1 cellular context compared by ENCODE assay signal in genomic region chr12:123762715-123763052, GRCh38.
TF ChIP-seq lines count a peak whose summit lies in the region.

No MANE protein-coding gene starts in this region.

TF ChIP-seq in endothelial cell of umbilical vein, 7 proteins besides CTCF, POLR2A, EP300 and RAD21 (continued from another document):
- TF ChIP-seq, protein P1, sequence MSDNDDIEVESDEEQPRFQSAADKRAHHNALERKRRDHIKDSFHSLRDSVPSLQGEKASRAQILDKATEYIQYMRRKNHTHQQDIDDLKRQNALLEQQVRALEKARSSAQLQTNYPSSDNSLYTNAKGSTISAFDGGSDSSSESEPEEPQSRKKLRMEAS (IDR thresholded peaks at IDR 0.05; ENCODE audit: insufficient read depth, insufficient read length): no peak
- TF ChIP-seq FOS (IDR thresholded peaks at IDR 0.05; ENCODE audit: borderline replicate concordance, insufficient read depth, low read length) (no peak), POLR2AphosphoS5 (IDR thresholded peaks at IDR 0.05; ENCODE audit: insufficient read depth, low read depth, low read length) (no peak), MYC (IDR thresholded peaks at IDR 0.05; ENCODE audit: low read depth, low read length) (no peak), EZH2 (IDR thresholded peaks at IDR 0.05; ENCODE audit: borderline replicate concordance, low read depth, low read length, severe bottlenecking) (no peak)
